ENCODE assay signal across 9 cellular contexts in genomic region chr19:46785054-46785979, GRCh38. TPM values are rescaled to one million over a fixed set of nuclear protein-coding genes. Genes with fewer than 3 reads are reported as not detected.
A peak's percentile ranks its signal among the peaks of the same experiment; 100 is the strongest.
DNase-seq lines count a peak whose midpoint lies in the region; ATAC-seq and TF ChIP-seq lines count a peak whose summit lies in the region.
"Had no signal": no experiment of that assay in that cellular context is flagged by ENCODE, and none has a peak within 500 bp of the region (broad histone marks: within the 10 kb centered on the region; RNA-seq: fewer than 3 reads in every experiment).

No MANE protein-coding gene starts in this region.

- peak overlapping the region; percentile 86 to 88; a peak in 3 of 4 replicates for H3K4me3 ChIP-seq in DND-41 (ENCODE audit: low read depth in 1 of 2, low read length in 2 of 2)
- H3K4me3 ChIP-seq in NT2/D1 (ENCODE audit: insufficient read length, low read depth): peak overlapping the region; percentile 90
- peak overlapping the region in 1 of 2 experiments; percentile 22 for H3K4me3 ChIP-seq in neutrophil (ENCODE audit: low read depth in 1 of 2, low read length in 1 of 2)

- H3K4me3 Mint-ChIP-seq in effector memory CD8-positive, alpha-beta T cell: peak overlapping the region; percentile 97 to 99

- no peak for TF ChIP-seq CTCF in DND-41 (IDR thresholded peaks at IDR 0.05; ENCODE audit: borderline replicate concordance, extremely low read depth, low read length, poor library complexity, severe bottlenecking)
- no peak for TF ChIP-seq CTCF in neutrophil (IDR thresholded peaks at IDR 0.05)

- peaks cover 60% of the 10 kb centered on the region for H4K20me1 ChIP-seq in DND-41 (ENCODE audit: insufficient read depth, low read length)

- H3K27me3 ChIP-seq in DND-41 (ENCODE audit: insufficient read depth, low read length, poor library complexity): no peaks in the 10 kb centered on the region
- H3K27me3 ChIP-seq in NT2/D1 (ENCODE audit: insufficient read depth, insufficient read length): no peaks in the 10 kb centered on the region
- H3K27me3 ChIP-seq in neutrophil: peaks cover 4% of the 10 kb centered on the region

- no peaks in the 10 kb centered on the region for H3K27me3 Mint-ChIP-seq in effector memory CD8-positive, alpha-beta T cell

- no peaks in the 10 kb centered on the region for H3K9me3 Mint-ChIP-seq in effector memory CD8-positive, alpha-beta T cell

- peak overlapping the region; percentile 97 to 98 for H3K27ac Mint-ChIP-seq in effector memory CD8-positive, alpha-beta T cell

- H3K36me3 Mint-ChIP-seq in effector memory CD8-positive, alpha-beta T cell (ENCODE audit: insufficient read depth): peaks cover 65% of the 10 kb centered on the region

- peaks cover 55 to 58% of the 10 kb centered on the region in 2 donors for H3K4me1 Mint-ChIP-seq in effector memory CD8-positive, alpha-beta T cell (ENCODE audit: low read depth in 2 of 2)

- peak overlapping the region; percentile 94 for H3K27ac ChIP-seq in DND-41 (ENCODE audit: low read length)
- peak overlapping the region; percentile 80 for H3K27ac ChIP-seq in neutrophil

- H3K36me3 ChIP-seq in DND-41 (ENCODE audit: insufficient read depth, low read length): peaks cover 56% of the 10 kb centered on the region
- peaks cover 52% of the 10 kb centered on the region for H3K36me3 ChIP-seq in NT2/D1 (ENCODE audit: insufficient read depth, insufficient read length, low read length)
- H3K36me3 ChIP-seq in neutrophil: no peaks in the 10 kb centered on the region

- peak overlapping the region; percentile 58; the same call in 1 of the 2 replicates for H2AFZ ChIP-seq in DND-41 (ENCODE audit: low read depth, low read length)

- no peak for ATAC-seq in DND-41 (ENCODE audit: insufficient read depth, low read depth)
- ATAC-seq in effector memory CD8-positive, alpha-beta T cell (replicated peaks): no peak
- ATAC-seq in HG02759 (IDR thresholded peaks at IDR 0.05; ENCODE audit: unreplicated experiment): no peak
- ATAC-seq in GM18511 (IDR thresholded peaks at IDR 0.05; ENCODE audit: unreplicated experiment): no peak

- H3K9ac ChIP-seq in DND-41 (ENCODE audit: low read depth, low read length) (peak overlapping the region; percentile 70), NT2/D1 (ENCODE audit: insufficient read length, low read depth) (peak overlapping the region; percentile 97)

- peaks cover 74% of the 10 kb centered on the region for H3K79me2 ChIP-seq in DND-41 (ENCODE audit: insufficient read depth, low read length)

- H3K4me1 ChIP-seq in DND-41 (ENCODE audit: insufficient read depth, low read length) (peaks cover 53% of the 10 kb centered on the region), NT2/D1 (ENCODE audit: insufficient read depth, insufficient read length) (peaks cover 14% of the 10 kb centered on the region), neutrophil (ENCODE audit: control insufficient read depth in 1 of 2, insufficient read depth in 1 of 2, low read depth in 1 of 2, low read length in 1 of 2) (peaks cover 47 to 50% of the 10 kb centered on the region in 2 experiments)

- DNase-seq in DND-41 (no peak), NT2/D1 (ENCODE audit: low read depth, low spot score) (no peak), mucosa of gallbladder (ENCODE audit: low spot score) (no peak)
- no peak for DNase-seq in effector memory CD8-positive, alpha-beta T cell
- DNase-seq in activated CD8-positive, alpha-beta memory T cell treated with anti-CD3 and anti-CD28 coated beads for 24 hours: no peak
- DNase-seq: hippocampal formation had no signal

- peak overlapping the region; percentile 94 for H3K4me2 ChIP-seq in DND-41 (ENCODE audit: insufficient read depth, low read length)

- no peaks in the 10 kb centered on the region for H3K9me3 ChIP-seq in DND-41 (ENCODE audit: insufficient read depth, low read length, severe bottlenecking)
- H3K9me3 ChIP-seq in NT2/D1 (ENCODE audit: insufficient read depth, low read length): no peaks in the 10 kb centered on the region
- H3K9me3 ChIP-seq in neutrophil: no peaks in the 10 kb centered on the region

RNA-seq across cellular contexts. Expression of gene SLC1A5, which starts 3.1 kb away (rescaled TPM):
- 105 TPM for total RNA-seq in mucosa of gallbladder

RNA-seq across cellular contexts. Expression of gene STRN4, which starts 39.1 kb away (rescaled TPM):
- total RNA-seq in mucosa of gallbladder: 83.9 TPM

RNA-seq across cellular contexts. Expression of gene FKRP, which starts 39.5 kb away (rescaled TPM):
- 16.3 TPM for total RNA-seq in mucosa of gallbladder
